ENCODE assay signal across 22 cellular contexts in genomic region chr16:15599303-15600070, GRCh38. TPM values are rescaled to one million over a fixed set of nuclear protein-coding genes. Genes with fewer than 3 reads are reported as not detected.
DNase-seq lines count a peak whose midpoint lies in the region; ATAC-seq, FAIRE-seq and TF ChIP-seq lines count a peak whose summit lies in the region.
"Had no signal": no experiment of that assay in that cellular context is flagged by ENCODE, and none has a peak within 500 bp of the region (broad histone marks: within the 10 kb centered on the region; RNA-seq: fewer than 3 reads in every experiment).

No MANE protein-coding gene starts in this region.

- no peak overlapping the region for H4K5ac ChIP-seq in H1 (ENCODE audit: insufficient read length, low read depth, low read length)

- H3K4me1 ChIP-seq in H1 (replicated peaks in 1 of 4; ENCODE audit: control insufficient read depth in 3 of 4, insufficient read depth in 4 of 4, low read length in 3 of 4) (peaks cover 0 to 3% (median 2%) of the 10 kb centered on the region in 4 experiments; a peak in 3 of 7 replicates), sigmoid colon (no peaks in the 10 kb centered on the region), transverse colon (no peaks in the 10 kb centered on the region)
- H3K4me1 ChIP-seq: BLaER1 had no signal

- 97% methylated on average over 21 of the region's 21 CpGs; no CpG with 5 or more reads in 1 of the 2 experiments for WGBS in H1 (ENCODE audit: extremely low coverage in 1 of 2, insufficient coverage in 1 of 2, insufficient read length in 1 of 2, insufficient replicate concordance in 2 of 2, low coverage in 1 of 2, low lambda C conversion rate in 2 of 2, missing lambda C conversion rate in 1 of 2), 2 experiments
- 94 to 95% methylated on average over 21 of the region's 21 CpGs for WGBS in sigmoid colon, 2 donors
- WGBS in transverse colon (ENCODE audit: low coverage in 1 of 2), 2 donors, result 93 to 96% methylated on average over 5 to 21 of the region's 21 CpGs

- no peak for TF ChIP-seq POLR2A in H1 (IDR thresholded peaks at IDR 0.05; ENCODE audit: control extremely low read depth in 1 of 2, low read depth in 2 of 2, low read length in 2 of 2)
- TF ChIP-seq POLR2A in sigmoid colon (IDR thresholded peaks at IDR 0.05), result no peak
- no peak for TF ChIP-seq POLR2A in transverse colon (IDR thresholded peaks at IDR 0.05)

- H3K4ac ChIP-seq in H1 (replicated peaks; ENCODE audit: insufficient read length, low read depth, low read length), result no peak overlapping the region

- no peaks in the 10 kb centered on the region for H3K9me3 Mint-ChIP-seq in activated T-cell treated with anti-CD3 and anti-CD28 coated beads, Interleukin-2, amount 50 U/mL, for 24 hours
- H3K9me3 Mint-ChIP-seq: T-helper 2 cell treated with Interferon-gamma antibody and Interleukin-4, amounts not matched to agents 5 μg/mL and 100 μg/mL, for 36 hours had no signal

- H4K20me1 ChIP-seq in H1 (replicated peaks in 1 of 2; ENCODE audit: control insufficient read depth in 1 of 2, insufficient read depth in 2 of 2, low read length in 2 of 2), result no peaks in the 10 kb centered on the region

- H2AK5ac ChIP-seq in H1 (ENCODE audit: low read depth, low read length), result no peak overlapping the region

- H3K27ac ChIP-seq in H1 (ENCODE audit: low read depth, low read length), result no peak overlapping the region
- H3K27ac ChIP-seq in sigmoid colon, result no peak overlapping the region
- no peak overlapping the region for H3K27ac ChIP-seq in transverse colon
- H3K27ac ChIP-seq: BLaER1, ovary, SK-N-MC had no signal

- H3K4me3 ChIP-seq in H1 (ENCODE audit: extremely low read depth in 1 of 4, insufficient read depth in 2 of 4, low read depth in 3 of 4, low read length in 4 of 4) (no peak overlapping the region), sigmoid colon (no peak overlapping the region), transverse colon (no peak overlapping the region)
- H3K4me3 ChIP-seq: A549, BLaER1, ovary, SK-N-MC had no signal

- no peak overlapping the region for H3K4me2 ChIP-seq in H1 (ENCODE audit: insufficient read depth in 1 of 2, low read depth in 2 of 2, low read length in 2 of 2)
- H3K4me2 ChIP-seq: A549, BLaER1 had no signal

- no peaks in the 10 kb centered on the region for H3K79me2 ChIP-seq in H1 (ENCODE audit: control insufficient read depth in 1 of 2, insufficient read depth in 2 of 2, low read length in 2 of 2)

- no peaks in the 10 kb centered on the region for H3K79me1 ChIP-seq in H1 (ENCODE audit: low read depth, low read length)

- POLR2A ChIA-PET in H1 (lab: Charles Lee; ENCODE audit: partially characterized antibody), result no interaction called here

- DNase-seq in activated T-cell treated with anti-CD3 and anti-CD28 coated beads, Interleukin-2, amount 50 U/mL, for 24 hours, result no peak
- no peak for DNase-seq in activated T-cell treated with anti-CD3 and anti-CD28 coated beads, Interleukin-2, amount 50 U/mL, for 1 hour
- DNase-seq in RPMI7951 (ENCODE audit: low read depth) (peak; percentile 75), H1 (ENCODE audit: low read depth in 1 of 2, low spot score in 2 of 2) (no peak), sigmoid colon (peak; percentile 52), transverse colon (no peak), globus pallidus (ENCODE audit: low spot score) (no peak)
- DNase-seq: activated effector memory CD4-positive, alpha-beta T cell treated with anti-CD3 and anti-CD28 coated beads, Interleukin-2, amount 50 U/mL, for 16 hours; effector memory CD4-positive, alpha-beta T cell; H7; MM.1S; NCI-H2171 treated with DMSO at 0.1 percent for 48 hours; NCI-H82 had no signal

- H3K4me1 Mint-ChIP-seq in activated T-cell treated with anti-CD3 and anti-CD28 coated beads, Interleukin-2, amount 50 U/mL, for 24 hours (ENCODE audit: low read depth), result peaks cover 25% of the 10 kb centered on the region

- no peak overlapping the region for H2BK5ac ChIP-seq in H1 (ENCODE audit: low read depth, low read length)

- H2BK120ac ChIP-seq in H1 (replicated peaks; ENCODE audit: low read depth, low read length), result no peak overlapping the region

- H3K4me3 Mint-ChIP-seq in activated T-cell treated with anti-CD3 and anti-CD28 coated beads, Interleukin-2, amount 50 U/mL, for 24 hours, result no peak overlapping the region
- H3K4me3 Mint-ChIP-seq: T-helper 2 cell treated with Interferon-gamma antibody and Interleukin-4, amounts not matched to agents 5 μg/mL and 100 μg/mL, for 36 hours had no signal

- H2AFZ ChIP-seq in H1 (ENCODE audit: low read length), result no peak overlapping the region

- H3K36me3 ChIP-seq in H1 (ENCODE audit: control insufficient read depth in 2 of 4, insufficient read depth in 4 of 4, low read length in 3 of 4) (peaks cover 18 to 48% (median 27%) of the 10 kb centered on the region in 4 experiments; a peak in 7 of 8 replicates), sigmoid colon (peaks cover 48 to 100% (median 72%) of the 10 kb centered on the region in 4 donors), transverse colon (peaks cover 0 to 85% (median 36%) of the 10 kb centered on the region in 4 donors)
- H3K36me3 ChIP-seq: ovary had no signal

- CTCF ChIA-PET in H1 (lab: Charles Lee; ENCODE audit: partially characterized antibody), result interaction anchor here (0.7 kb wide), 2 partner anchors 144 to 145 kb away, joined by 3 read pairs; no protein-coding TSS in a partner anchor

- H3K9ac ChIP-seq in H1 (replicated peaks in 1 of 4; ENCODE audit: extremely low read depth in 1 of 4, low read depth in 3 of 4, low read length in 3 of 4), result no peak overlapping the region
- H3K9ac ChIP-seq: BLaER1 had no signal

- no peak for ATAC-seq in HG02938 (IDR thresholded peaks at IDR 0.05; ENCODE audit: unreplicated experiment)
- ATAC-seq: A549 had no signal

- H3K23ac ChIP-seq in H1 (ENCODE audit: insufficient read length), result no peak overlapping the region

- no peak overlapping the region for H3K18ac ChIP-seq in H1 (ENCODE audit: extremely low read depth, low read length)

- peaks cover 98% of the 10 kb centered on the region for H3K36me3 Mint-ChIP-seq in activated T-cell treated with anti-CD3 and anti-CD28 coated beads, Interleukin-2, amount 50 U/mL, for 24 hours (ENCODE audit: low read depth)

- H3K9me3 ChIP-seq in H1 (ENCODE audit: insufficient read depth in 2 of 2, low read depth in 1 of 2, low read length in 1 of 2) (no peaks in the 10 kb centered on the region), sigmoid colon (no peaks in the 10 kb centered on the region), transverse colon (no peaks in the 10 kb centered on the region)
- H3K9me3 ChIP-seq: A549, BLaER1, ovary had no signal

- TF ChIP-seq RAD21 in H1 (IDR thresholded peaks at IDR 0.05 in 1 of 2, conservative IDR thresholded peaks at IDR 0.05 in 1 of 2; ENCODE audit: low read depth in 2 of 2, low read length in 2 of 2), result no peak

- no peaks in the 10 kb centered on the region for H3K27me3 Mint-ChIP-seq in activated T-cell treated with anti-CD3 and anti-CD28 coated beads, Interleukin-2, amount 50 U/mL, for 24 hours

- H3K56ac ChIP-seq in H1 (replicated peaks; ENCODE audit: insufficient read length, low read depth, low read length), result no peak overlapping the region

- TF ChIP-seq EP300 in H1 (IDR thresholded peaks at IDR 0.05; ENCODE audit: borderline replicate concordance in 1 of 2, low read depth in 2 of 2, low read length in 2 of 2) (no peak), sigmoid colon (IDR thresholded peaks at IDR 0.05) (no peak), transverse colon (IDR thresholded peaks at IDR 0.05; ENCODE audit: low read depth) (no peak)

- no peak for FAIRE-seq in H1 (lab: Jason Lieb, UNC)
- FAIRE-seq: A549, astrocyte, GM12891, urothelium cell line had no signal

- no peak overlapping the region for H2BK20ac ChIP-seq in H1 (ENCODE audit: low read length)

- H3K27ac Mint-ChIP-seq in activated T-cell treated with anti-CD3 and anti-CD28 coated beads, Interleukin-2, amount 50 U/mL, for 24 hours, result peak overlapping the region; percentile 42
- H3K27ac Mint-ChIP-seq: T-helper 2 cell treated with Interferon-gamma antibody and Interleukin-4, amounts not matched to agents 5 μg/mL and 100 μg/mL, for 36 hours had no signal

- H3K14ac ChIP-seq in H1 (ENCODE audit: insufficient read length), result no peak overlapping the region

- no peaks in the 10 kb centered on the region for H3K23me2 ChIP-seq in H1 (ENCODE audit: low read depth, low read length)

- in situ Hi-C loops in transverse colon (cut with MboI; ENCODE audit: low pct_ligation_motif_present in 1 of 4, low pct_unique_long_range_greater_than_20kb in 1 of 4, low sequenced_read_pairs in 3 of 4), result no loop called here

- H4K8ac ChIP-seq in H1 (ENCODE audit: extremely low read depth, insufficient read depth, low read length), result 0 out of 2 replicates have a peak overlapping the region, but pooled peaks have one; percentile 31

- no peak overlapping the region for H4K91ac ChIP-seq in H1 (replicated peaks; ENCODE audit: insufficient read length, low read length)

- no peaks in the 10 kb centered on the region for H3K27me3 ChIP-seq in H1 (replicated peaks in 1 of 4; ENCODE audit: control insufficient read depth in 3 of 4, extremely low read depth in 1 of 4, insufficient read depth in 3 of 4, low read length in 3 of 4)
- no peaks in the 10 kb centered on the region for H3K27me3 ChIP-seq in sigmoid colon
- no peaks in the 10 kb centered on the region for H3K27me3 ChIP-seq in transverse colon
- H3K27me3 ChIP-seq: BLaER1, ovary had no signal

- H2BK15ac ChIP-seq in H1 (ENCODE audit: low read length), result no peak overlapping the region

- intact Hi-C loops in sigmoid colon (cut with DNase I), result no loop called here
- intact Hi-C loops in transverse colon (cut with DNase I; ENCODE audit: low total_unique reads), result no loop called here

- TF ChIP-seq CTCF in H1 (IDR thresholded peaks at IDR 0.05; ENCODE audit: control extremely low read depth in 1 of 3, insufficient read depth in 1 of 3, low read depth in 1 of 3, low read length in 3 of 3), result no peak
- no peak for TF ChIP-seq CTCF in sigmoid colon (IDR thresholded peaks at IDR 0.05)
- no peak for TF ChIP-seq CTCF in transverse colon (IDR thresholded peaks at IDR 0.05)

- H2BK12ac ChIP-seq in H1 (ENCODE audit: low read depth, low read length), result no peak overlapping the region

RNA-seq across cellular contexts. Expression of gene MARF1, which starts 43.5 kb away (rescaled TPM):
- 8.7 and 11.9 TPM in 2 replicates for total RNA-seq in RPMI7951 (2014; rRNA removed; shearing (Covaris generic))
- total RNA-seq in H1 (2021; fragmentation: NEBNext Ultra II Directional; extraction: Animal tissue kit (Norgen Biotek cat#: 25700)), result 25.8 and 31.4 TPM in 2 replicates
- polyA plus RNA-seq in H1 (2011; rRNA removed) (5.0 and 5.6 TPM in 2 replicates), sigmoid colon (10 to 100 TPM; 13.8 to 25.1 (median 13.9) TPM)
- polyA plus RNA-seq in H1 (2011; cell fraction: cytosol; rRNA removed), result 5.2 TPM
- 18.5 TPM for polyA plus RNA-seq in H1 (2011; cell fraction: nucleus; rRNA removed)
- polyA plus RNA-seq in H1 (2012, experiment 1 of 2), result 7.1 to 10.5 TPM (median 8.5 TPM) in 4 replicates
- polyA plus RNA-seq in H1 (2012, experiment 2 of 2), result 0.52 TPM
- polyA plus RNA-seq in H1 (2013, experiment 1 of 2), result 8.6 TPM
- polyA plus RNA-seq in H1 (2013, experiment 2 of 2), result 8.5 TPM
- polyA minus RNA-seq in H1 (2011; rRNA and poly(A)+ RNA removed), result 17.0 and 23.5 TPM in 2 replicates
- polyA minus RNA-seq in H1 (2011; cell fraction: cytosol; rRNA and poly(A)+ RNA removed), result 7.2 TPM
- polyA minus RNA-seq in H1 (2011; cell fraction: nucleus; rRNA and poly(A)+ RNA removed), result 32.6 TPM
- total RNA-seq in sigmoid colon (10 to 100 TPM; 43.8 to 76.7 (median 54.8) TPM), transverse colon (10 to 100 TPM; 32.0 to 52.6 (median 41.1) TPM)

RNA-seq across cellular contexts. Expression of gene NDE1, which starts 50.6 kb away (rescaled TPM):
- 48.8 and 63.1 TPM in 2 replicates for total RNA-seq in RPMI7951 (2014; rRNA removed; shearing (Covaris generic))
- total RNA-seq in H1 (2021; fragmentation: NEBNext Ultra II Directional; extraction: Animal tissue kit (Norgen Biotek cat#: 25700)), result 41.3 and 43.5 TPM in 2 replicates
- 13.3 and 15.0 TPM in 2 replicates for polyA plus RNA-seq in H1 (2011; rRNA removed)
- 14.3 TPM for polyA plus RNA-seq in H1 (2011; cell fraction: cytosol; rRNA removed)
- 11.1 TPM for polyA plus RNA-seq in H1 (2011; cell fraction: nucleus; rRNA removed)
- 19.7 to 21.0 TPM (median 20.5 TPM) in 4 replicates for polyA plus RNA-seq in H1 (2012, experiment 1 of 2)
- polyA plus RNA-seq in H1 (2012, experiment 2 of 2), result 12.2 TPM
- polyA plus RNA-seq in H1 (2013, experiment 1 of 2), result 16.8 TPM
- polyA plus RNA-seq in H1 (2013, experiment 2 of 2), result 15.5 TPM
- polyA minus RNA-seq in H1 (2011; rRNA and poly(A)+ RNA removed), result 10.4 and 14.4 TPM in 2 replicates
- 18.9 TPM for polyA minus RNA-seq in H1 (2011; cell fraction: cytosol; rRNA and poly(A)+ RNA removed)
- 14.2 TPM for polyA minus RNA-seq in H1 (2011; cell fraction: nucleus; rRNA and poly(A)+ RNA removed)
- total RNA-seq in sigmoid colon, result 10 to 100 TPM; 27.1 to 86.1 (median 35.3) TPM
- polyA plus RNA-seq in sigmoid colon, result 10 to 100 TPM; 11.3 to 29.3 (median 13.8) TPM
- total RNA-seq in transverse colon, result 10 to 100 TPM; 21.0 to 47.6 (median 36.3) TPM

Comparison
In these comparisons a context has a peak if more than half of its experiments do, and no peak if none do; other contexts are left out.
1. DNase-seq: peak in RPMI7951 (single experiment) and sigmoid colon (single experiment); none in activated T-cell treated with anti-CD3 and anti-CD28 coated beads, Interleukin-2, amount 50 U/mL, for 24 hours (single experiment), activated T-cell treated with anti-CD3 and anti-CD28 coated beads, Interleukin-2, amount 50 U/mL, for 1 hour (single experiment), H1 (0 of 2), transverse colon (single experiment) and globus pallidus (single experiment).